Comparison of ENCODE assay signal across 19 cellular contexts in genomic region chr12:115481141-115481540, GRCh38.
A peak's percentile ranks its signal among the peaks of the same experiment; 100 is the strongest.
DNase-seq lines count a peak whose midpoint lies in the region; ATAC-seq and TF ChIP-seq lines count a peak whose summit lies in the region.
"Had no signal": no experiment of that assay in that cellular context is flagged by ENCODE, and none has a peak within 500 bp of the region (broad histone marks: within the 10 kb centered on the region; RNA-seq: fewer than 3 reads in every experiment).

No MANE protein-coding gene starts in this region.

- ATAC-seq in GM18502 (IDR thresholded peaks at IDR 0.05; ENCODE audit: poor library complexity, unreplicated experiment): peak; percentile 83
- peak; percentile 94 for ATAC-seq in GM21447 (IDR thresholded peaks at IDR 0.05; ENCODE audit: unreplicated experiment)
- ATAC-seq in HG03095 (IDR thresholded peaks at IDR 0.05; ENCODE audit: unreplicated experiment): peak; percentile 73
- ATAC-seq in stimulated activated effector memory CD8-positive, alpha-beta T cell treated with anti-CD3 and anti-CD28 coated beads, Interleukin-12 subunit alpha, Interleukin-12 subunit beta, amount 100 ng/mL, for 72 hours: no peak
- ATAC-seq in left cardiac atrium: no peak
- ATAC-seq: stimulated activated naive B cell treated with anti-CD40 and anti-IgM and Interleukin-4, amounts not matched to agents 10 μg/mL and 1 μg/mL and 100 μg/mL, for 72 hours had no signal

- POLR2A ChIA-PET in activated CD4-positive, alpha-beta memory T cell treated with anti-CD3 and anti-CD28 coated beads for 36 hours (lab: Charles Lee): no interaction called here

- H3K27me3 Mint-ChIP-seq in activated CD4-positive, alpha-beta memory T cell treated with anti-CD3 and anti-CD28 coated beads for 36 hours: no peaks in the 10 kb centered on the region

- H3K4me3 Mint-ChIP-seq in stimulated activated effector memory CD8-positive, alpha-beta T cell treated with anti-CD3 and anti-CD28 coated beads, Interleukin-12 subunit alpha, Interleukin-12 subunit beta, amount 100 ng/mL, for 72 hours: no peak overlapping the region
- no peak overlapping the region for H3K4me3 Mint-ChIP-seq in activated CD4-positive, alpha-beta memory T cell treated with anti-CD3 and anti-CD28 coated beads for 36 hours
- H3K4me3 Mint-ChIP-seq: neural crest cell; stimulated activated naive B cell treated with anti-CD40 and anti-IgM and Interleukin-4, amounts not matched to agents 10 μg/mL and 1 μg/mL and 100 μg/mL, for 72 hours had no signal

- peaks cover 7% of the 10 kb centered on the region for H3K9me3 Mint-ChIP-seq in stimulated activated effector memory CD8-positive, alpha-beta T cell treated with anti-CD3 and anti-CD28 coated beads, Interleukin-12 subunit alpha, Interleukin-12 subunit beta, amount 100 ng/mL, for 72 hours
- H3K9me3 Mint-ChIP-seq in activated CD4-positive, alpha-beta memory T cell treated with anti-CD3 and anti-CD28 coated beads for 36 hours: peaks cover 8% of the 10 kb centered on the region

- DNase-seq in fibroblast of mammary gland (ENCODE audit: low read depth) (peak; percentile 11), left cardiac atrium (no peak), SKM-1 treated with dmso at 0.1 percent for 144 hours (lab: John Stamatoyannopoulos, UW; ENCODE audit: unreplicated experiment) (no peak)
- DNase-seq in stimulated activated effector memory CD8-positive, alpha-beta T cell treated with anti-CD3 and anti-CD28 coated beads, Interleukin-12 subunit alpha, Interleukin-12 subunit beta, amount 100 ng/mL, for 72 hours (ENCODE audit: low spot score in 2 of 2): no peak
- DNase-seq in activated CD4-positive, alpha-beta memory T cell treated with anti-CD3 and anti-CD28 coated beads for 36 hours: no peak
- DNase-seq: activated CD8-positive, alpha-beta memory T cell treated with anti-CD3 and anti-CD28 coated beads for 24 hours; activated gamma-delta T cell treated with Interleukin-2 at 50 U/mL for 16 hours; C1 segment of cervical spinal cord; DMS79 treated with DMSO at 0.1 percent for 48 hours; foreskin melanocyte; mammary epithelial cell; NCI-H2107; stimulated activated naive B cell treated with anti-CD40 and anti-IgM and Interleukin-4, amounts not matched to agents 10 μg/mL and 1 μg/mL and 100 μg/mL, for 72 hours; uterus had no signal

- no peaks in the 10 kb centered on the region for H3K4me1 Mint-ChIP-seq in stimulated activated effector memory CD8-positive, alpha-beta T cell treated with anti-CD3 and anti-CD28 coated beads, Interleukin-12 subunit alpha, Interleukin-12 subunit beta, amount 100 ng/mL, for 72 hours
- H3K4me1 Mint-ChIP-seq in activated CD4-positive, alpha-beta memory T cell treated with anti-CD3 and anti-CD28 coated beads for 36 hours (ENCODE audit: low read depth): no peaks in the 10 kb centered on the region

- no peak for TF ChIP-seq CTCF in fibroblast of mammary gland (conservative IDR thresholded peaks at IDR 0.05; ENCODE audit: control insufficient read depth, insufficient read depth, low read depth, low read length)

- no peaks in the 10 kb centered on the region for H3K36me3 Mint-ChIP-seq in stimulated activated effector memory CD8-positive, alpha-beta T cell treated with anti-CD3 and anti-CD28 coated beads, Interleukin-12 subunit alpha, Interleukin-12 subunit beta, amount 100 ng/mL, for 72 hours
- no peaks in the 10 kb centered on the region for H3K36me3 Mint-ChIP-seq in activated CD4-positive, alpha-beta memory T cell treated with anti-CD3 and anti-CD28 coated beads for 36 hours
- H3K36me3 Mint-ChIP-seq: stimulated activated naive B cell treated with anti-CD40 and anti-IgM and Interleukin-4, amounts not matched to agents 10 μg/mL and 1 μg/mL and 100 μg/mL, for 72 hours had no signal

- intact Hi-C loops in activated CD4-positive, alpha-beta memory T cell treated with anti-CD3 and anti-CD28 coated beads for 36 hours (cut with micrococcal nuclease): no loop called here
- intact Hi-C loops in left cardiac atrium (cut with DNase I): no loop called here

- H3K27ac Mint-ChIP-seq in stimulated activated effector memory CD8-positive, alpha-beta T cell treated with anti-CD3 and anti-CD28 coated beads, Interleukin-12 subunit alpha, Interleukin-12 subunit beta, amount 100 ng/mL, for 72 hours: no peak overlapping the region
- no peak overlapping the region for H3K27ac Mint-ChIP-seq in activated CD4-positive, alpha-beta memory T cell treated with anti-CD3 and anti-CD28 coated beads for 36 hours
- H3K27ac Mint-ChIP-seq: stimulated activated naive B cell treated with anti-CD40 and anti-IgM and Interleukin-4, amounts not matched to agents 10 μg/mL and 1 μg/mL and 100 μg/mL, for 72 hours had no signal

- H3K4me3 ChIP-seq in fibroblast of mammary gland (ENCODE audit: control insufficient read depth, low read depth, low read length): no peak overlapping the region
- H3K4me3 ChIP-seq: SJSA1, uterus had no signal

- CTCF ChIA-PET in activated CD4-positive, alpha-beta memory T cell treated with anti-CD3 and anti-CD28 coated beads for 36 hours (lab: Charles Lee): no interaction called here

Comparison
In these comparisons a context has a peak if more than half of its experiments do, and no peak if none do; other contexts are left out.
1. ATAC-seq: peak in GM18502 (single experiment), GM21447 (single experiment) and HG03095 (single experiment); none in stimulated activated effector memory CD8-positive, alpha-beta T cell treated with anti-CD3 and anti-CD28 coated beads, Interleukin-12 subunit alpha, Interleukin-12 subunit beta, amount 100 ng/mL, for 72 hours (single experiment) and left cardiac atrium (0 of 2).